ENCODE assay signal across 8 cellular contexts in genomic region chr1:8873506-8874229, GRCh38. TPM values are rescaled to one million over a fixed set of nuclear protein-coding genes. Genes with fewer than 3 reads are reported as not detected.
DNase-seq lines count a peak whose midpoint lies in the region; ATAC-seq and TF ChIP-seq lines count a peak whose summit lies in the region.

No MANE protein-coding gene starts in this region.

- peaks cover 73% of the 10 kb centered on the region for H3K4me1 ChIP-seq in DND-41 (ENCODE audit: insufficient read depth, low read length)

- TF ChIP-seq CTCF in DND-41 (IDR thresholded peaks at IDR 0.05; ENCODE audit: borderline replicate concordance, extremely low read depth, low read length, poor library complexity, severe bottlenecking) (no peak), epithelial cell of esophagus (IDR thresholded peaks at IDR 0.05; ENCODE audit: insufficient read depth, low read depth, low read length, missing control alignments) (no peak)

- H4K20me1 ChIP-seq in DND-41 (ENCODE audit: insufficient read depth, low read length): peaks cover 94% of the 10 kb centered on the region

- DNase-seq in DND-41: peak; percentile 75
- peak; percentile 91 for DNase-seq in NOMO-1 treated with DMSO at 0.1 percent for 48 hours (lab: John Stamatoyannopoulos, UW; ENCODE audit: unreplicated experiment)
- peak; percentile 86 for DNase-seq in activated CD8-positive, alpha-beta memory T cell treated with anti-CD3 and anti-CD28 coated beads, Interleukin-2, amount 50 U/mL, for 4 hours
- DNase-seq in epithelial cell of esophagus (ENCODE audit: low read depth): peak; percentile 100
- DNase-seq in mucosa of gallbladder (ENCODE audit: low spot score): peak; percentile 89
- DNase-seq in stimulated activated CD8-positive, alpha-beta memory T cell treated with anti-CD3 and anti-CD28 coated beads, Interleukin-4, amount 100 ng/mL, for 48 hours: peak; percentile 88

- H3K4me3 ChIP-seq in DND-41 (ENCODE audit: low read depth in 1 of 2, low read length in 2 of 2) (peak overlapping the region in 1 of 2 experiments; percentile 78; a peak in 2 of 4 replicates), epithelial cell of esophagus (ENCODE audit: low read length) (peak overlapping the region; percentile 32)

- peaks cover 97% of the 10 kb centered on the region for H3K36me3 ChIP-seq in DND-41 (ENCODE audit: insufficient read depth, low read length)

- ATAC-seq in DND-41 (ENCODE audit: insufficient read depth, low read depth): peak; percentile 54
- no peak for ATAC-seq in HG03135 (IDR thresholded peaks at IDR 0.05; ENCODE audit: unreplicated experiment)
- no peak for ATAC-seq in GM19035 (IDR thresholded peaks at IDR 0.05; ENCODE audit: unreplicated experiment)

- peaks cover 99% of the 10 kb centered on the region for H3K79me2 ChIP-seq in DND-41 (ENCODE audit: insufficient read depth, low read length)

- H3K9ac ChIP-seq in DND-41 (ENCODE audit: low read depth, low read length): peak overlapping the region; percentile 97; the same call in 1 of the 2 replicates

- no peaks in the 10 kb centered on the region for H3K27me3 ChIP-seq in DND-41 (ENCODE audit: insufficient read depth, low read length, poor library complexity)

- no peak overlapping the region for H2AFZ ChIP-seq in DND-41 (ENCODE audit: low read depth, low read length)

- H3K27ac ChIP-seq in DND-41 (ENCODE audit: low read length): peak overlapping the region; percentile 65

- peak overlapping the region; percentile 69 for H3K4me2 ChIP-seq in DND-41 (ENCODE audit: insufficient read depth, low read length)

- H3K9me3 ChIP-seq in DND-41 (ENCODE audit: insufficient read depth, low read length, severe bottlenecking): no peaks in the 10 kb centered on the region

RNA-seq across cellular contexts. Expression of gene ENO1, which starts 4.8 kb away (rescaled TPM):
- total RNA-seq in mucosa of gallbladder: 631 TPM

RNA-seq across cellular contexts. Expression of gene RERE, which starts 56.2 kb away (rescaled TPM):
- 134 TPM for total RNA-seq in mucosa of gallbladder
